Comparison of ENCODE assay signal across 14 cellular contexts in genomic region chr7:129866251-129866650, GRCh38.
A peak's percentile ranks its signal among the peaks of the same experiment; 100 is the strongest.
DNase-seq lines count a peak whose midpoint lies in the region; ATAC-seq and TF ChIP-seq lines count a peak whose summit lies in the region.
"Had no signal": no experiment of that assay in that cellular context is flagged by ENCODE, and none has a peak within 500 bp of the region (broad histone marks: within the 10 kb centered on the region; RNA-seq: fewer than 3 reads in every experiment).

No MANE protein-coding gene starts in this region.

- no peaks in the 10 kb centered on the region for H3K9me3 ChIP-seq in AG04450 (ENCODE audit: control insufficient read depth, insufficient read depth, low read length)
- H3K9me3 ChIP-seq in IMR-90 (ENCODE audit: control insufficient read depth, insufficient read depth, low read length), result no peaks in the 10 kb centered on the region
- no peaks in the 10 kb centered on the region for H3K9me3 ChIP-seq in esophagus muscularis mucosa
- H3K9me3 ChIP-seq in gastrocnemius medialis, result no peaks in the 10 kb centered on the region
- no peaks in the 10 kb centered on the region for H3K9me3 ChIP-seq in naive thymus-derived CD4-positive, alpha-beta T cell (ENCODE audit: control insufficient read depth in 2 of 3, low read length in 3 of 3)
- H3K9me3 ChIP-seq: adrenal gland, colonic mucosa had no signal

- H3K36me3 Mint-ChIP-seq in naive thymus-derived CD4-positive, alpha-beta T cell, result peaks cover 6 to 34% (median 27%) of the 10 kb centered on the region in 5 donors

- H3K9me1 ChIP-seq in IMR-90 (ENCODE audit: insufficient read depth, low read length), result peaks cover 8% of the 10 kb centered on the region

- in situ Hi-C loops in IMR-90 (cut with MboI; ENCODE audit: low sequenced_read_pairs) (no loop called here), gastrocnemius medialis (cut with MboI; ENCODE audit: low sequenced_read_pairs in 4 of 4) (no loop called here)

- peaks cover 45 to 73% of the 10 kb centered on the region in 2 experiments for H3K79me1 ChIP-seq in IMR-90 (ENCODE audit: low read depth in 1 of 2, low read length in 2 of 2)

- H3K27me3 Mint-ChIP-seq in naive thymus-derived CD4-positive, alpha-beta T cell, result no peaks in the 10 kb centered on the region
- H3K27me3 Mint-ChIP-seq: naive B cell had no signal

- H4K20me1 ChIP-seq in IMR-90 (ENCODE audit: insufficient read depth, low read length), result peaks cover 18% of the 10 kb centered on the region; the same call in 1 of the 2 replicates

- H3K36me3 ChIP-seq in IMR-90 (ENCODE audit: control insufficient read depth, insufficient read depth, low read length) (peaks cover 10% of the 10 kb centered on the region), esophagus muscularis mucosa (peaks cover 0 to under 1% (median 0%) of the 10 kb centered on the region in 4 donors), gastrocnemius medialis (no peaks in the 10 kb centered on the region)
- H3K36me3 ChIP-seq in naive thymus-derived CD4-positive, alpha-beta T cell (ENCODE audit: control insufficient read depth in 2 of 3, insufficient read depth in 3 of 3, low read length in 3 of 3), result no peaks in the 10 kb centered on the region
- H3K36me3 ChIP-seq: colonic mucosa had no signal

- H4K8ac ChIP-seq in IMR-90 (ENCODE audit: low read depth in 2 of 2, low read length in 2 of 2), result peak overlapping the region in 1 of 2 experiments; percentile 41; a peak in 1 of 4 replicates

- no peak overlapping the region for H3K56ac ChIP-seq in IMR-90 (ENCODE audit: extremely low read depth, insufficient read depth, low read length)

- H2AFZ ChIP-seq in IMR-90 (replicated peaks; ENCODE audit: low read length, poor library complexity), result no peak overlapping the region

- no peak for DNase-seq in AG04450 (ENCODE audit: low read depth, low spot score)
- no peak for DNase-seq in IMR-90
- no peak for DNase-seq in esophagus muscularis mucosa (ENCODE audit: extremely low spot score)
- no peak for DNase-seq in gastrocnemius medialis
- no peak for DNase-seq in naive thymus-derived CD4-positive, alpha-beta T cell
- no peak for DNase-seq in NCI-H226
- DNase-seq: activated CD4-positive, alpha-beta T cell treated with anti-CD3 and anti-CD28 coated beads for 4 hours; adrenal gland; colonic mucosa; DMS79; naive B cell; T-helper 9 cell; trophoblast cell had no signal

- TF ChIP-seq EP300 in esophagus muscularis mucosa (IDR thresholded peaks at IDR 0.05), result no peak

- H4K5ac ChIP-seq in IMR-90 (ENCODE audit: low read depth, low read length), result no peak overlapping the region; the same call in 1 of the 2 replicates

- no TSS peak for BruUV-seq in IMR-90 (replicated peaks; lab: Mats Ljungman, UMichigan)

- no peak for TF ChIP-seq RAD21 in IMR-90 (IDR thresholded peaks at IDR 0.05; ENCODE audit: low read length)

- peak overlapping the region; percentile 64; the same call in 1 of the 2 replicates for H3K14ac ChIP-seq in IMR-90 (replicated peaks; ENCODE audit: low read depth, low read length)

- H3K27ac Mint-ChIP-seq in naive thymus-derived CD4-positive, alpha-beta T cell, result peak overlapping the region in 1 of 9 donors; percentile 26

- ATAC-seq in IMR-90 (ENCODE audit: low read depth) (no peak; the same call in 1 of the 2 replicates), gastrocnemius medialis (no peak), HG02970 (IDR thresholded peaks at IDR 0.05; ENCODE audit: low FRiP score, unreplicated experiment) (no peak)
- no peak for ATAC-seq in naive thymus-derived CD4-positive, alpha-beta T cell

- H3K27me3 ChIP-seq in AG04450 (ENCODE audit: control insufficient read depth, insufficient read depth, low read length) (no peaks in the 10 kb centered on the region), IMR-90 (ENCODE audit: control insufficient read depth, insufficient read depth, low read length) (no peaks in the 10 kb centered on the region), esophagus muscularis mucosa (no peaks in the 10 kb centered on the region), gastrocnemius medialis (no peaks in the 10 kb centered on the region)
- H3K27me3 ChIP-seq in naive thymus-derived CD4-positive, alpha-beta T cell (ENCODE audit: control insufficient read depth in 2 of 2, insufficient read depth in 2 of 2, low read length in 2 of 2), result no peaks in the 10 kb centered on the region
- H3K27me3 ChIP-seq: adrenal gland, colonic mucosa had no signal

- no peak overlapping the region; the same call in 1 of the 2 replicates for H3K9ac ChIP-seq in IMR-90 (ENCODE audit: low read depth, low read length)

- H3K9me3 Mint-ChIP-seq in naive thymus-derived CD4-positive, alpha-beta T cell, result peaks cover 0 to 2% (median 0%) of the 10 kb centered on the region in 11 donors
- H3K9me3 Mint-ChIP-seq: naive B cell had no signal

- H3K4me3 ChIP-seq in AG04450 (ENCODE audit: low read depth, low read length) (no peak overlapping the region), IMR-90 (ENCODE audit: insufficient read depth, low read depth, low read length) (no peak overlapping the region), esophagus muscularis mucosa (no peak overlapping the region), gastrocnemius medialis (no peak overlapping the region)
- H3K4me3 ChIP-seq in naive thymus-derived CD4-positive, alpha-beta T cell (ENCODE audit: low read length), result no peak overlapping the region
- H3K4me3 ChIP-seq: adrenal gland, colonic mucosa had no signal

- 100% methylated on average over 1 of the region's 3 CpGs; no CpG with 5 or more reads in 1 of the 2 experiments for WGBS in IMR-90 (ENCODE audit: extremely low coverage in 2 of 2, insufficient read length in 1 of 2), 2 experiments
- WGBS in esophagus muscularis mucosa, result 82% methylated on average over 3 of the region's 3 CpGs

- intact Hi-C loops in IMR-90 (cut with micrococcal nuclease) (no loop called here), esophagus muscularis mucosa (cut with DNase I) (no loop called here), gastrocnemius medialis (cut with DNase I; ENCODE audit: low total_unique reads) (no loop called here)
- intact Hi-C loops in naive thymus-derived CD4-positive, alpha-beta T cell (cut with micrococcal nuclease), result no loop called here

- H3K4me1 ChIP-seq in IMR-90 (ENCODE audit: control insufficient read depth, insufficient read depth, low read length), result peaks cover 25% of the 10 kb centered on the region
- peaks cover 69 to 88% (median 78%) of the 10 kb centered on the region in 4 donors for H3K4me1 ChIP-seq in esophagus muscularis mucosa
- peaks cover 78 to 85% of the 10 kb centered on the region in 2 donors for H3K4me1 ChIP-seq in gastrocnemius medialis
- H3K4me1 ChIP-seq in naive thymus-derived CD4-positive, alpha-beta T cell (ENCODE audit: control insufficient read depth in 2 of 2, insufficient read depth in 2 of 2, low read length in 2 of 2), result peaks cover 0 to 12% of the 10 kb centered on the region in 2 donors
- H3K4me1 ChIP-seq: colonic mucosa had no signal

- H2BK20ac ChIP-seq in IMR-90 (ENCODE audit: low read depth, low read length), result peak overlapping the region; percentile 86; the same call in 1 of the 2 replicates

- H3K4me3 Mint-ChIP-seq in naive thymus-derived CD4-positive, alpha-beta T cell, result no peak overlapping the region
- H3K4me3 Mint-ChIP-seq: naive B cell had no signal

- TF ChIP-seq POLR2A in IMR-90 (IDR thresholded peaks at IDR 0.05; ENCODE audit: low read depth, low read length) (no peak), esophagus muscularis mucosa (IDR thresholded peaks at IDR 0.05; ENCODE audit: low read depth) (no peak), gastrocnemius medialis (IDR thresholded peaks at IDR 0.05) (no peak)

- peak overlapping the region; percentile 52; the same call in 1 of the 2 replicates for H2AK5ac ChIP-seq in IMR-90 (ENCODE audit: low read depth, low read length)

- peak overlapping the region; percentile 87 for H3K27ac ChIP-seq in AG04450 (ENCODE audit: low read depth, low read length)
- no peak overlapping the region for H3K27ac ChIP-seq in IMR-90 (ENCODE audit: insufficient read depth, low read length)
- peak overlapping the region; percentile 76 to 84 (median 80) for H3K27ac ChIP-seq in esophagus muscularis mucosa (replicated peaks in 1 of 4)
- peak overlapping the region; percentile 58 to 78 (median 72) for H3K27ac ChIP-seq in gastrocnemius medialis
- H3K27ac ChIP-seq in naive thymus-derived CD4-positive, alpha-beta T cell (ENCODE audit: low read depth, low read length), result no peak overlapping the region
- H3K27ac ChIP-seq: colonic mucosa had no signal

- peaks cover 17 to 77% (median 70%) of the 10 kb centered on the region in 7 donors for H3K4me1 Mint-ChIP-seq in naive thymus-derived CD4-positive, alpha-beta T cell

- H2BK120ac ChIP-seq in IMR-90 (ENCODE audit: low read depth, low read length), result peak overlapping the region; percentile 85

- H2BK5ac ChIP-seq in IMR-90 (ENCODE audit: low read depth, low read length, poor library complexity, severe bottlenecking), result peak overlapping the region; percentile 90

- peak overlapping the region; percentile 81; the same call in 1 of the 2 replicates for H3K4ac ChIP-seq in IMR-90 (ENCODE audit: low read depth, low read length)

- H3K18ac ChIP-seq in IMR-90 (ENCODE audit: low read depth, low read length), result peak overlapping the region; percentile 94

- peak overlapping the region; percentile 52; the same call in 1 of the 2 replicates for H3K23ac ChIP-seq in IMR-90 (ENCODE audit: low read depth, low read length)

- no peak for TF ChIP-seq CTCF in AG04450 (IDR thresholded peaks at IDR 0.05; ENCODE audit: low read depth, low read length)
- no peak for TF ChIP-seq CTCF in IMR-90 (conservative IDR thresholded peaks at IDR 0.05; ENCODE audit: low read depth, low read length)
- no peak for TF ChIP-seq CTCF in esophagus muscularis mucosa (IDR thresholded peaks at IDR 0.05)
- no peak for TF ChIP-seq CTCF in gastrocnemius medialis (IDR thresholded peaks at IDR 0.05 in 4 of 5, conservative IDR thresholded peaks at IDR 0.05 in 1 of 5)

- H2AK9ac ChIP-seq in IMR-90 (replicated peaks; ENCODE audit: low read depth, low read length, poor library complexity), result no peak overlapping the region

- H2BK15ac ChIP-seq in IMR-90 (ENCODE audit: low read depth, low read length), result peak overlapping the region; percentile 18; the same call in 1 of the 3 replicates

- POLR2A ChIA-PET in AG04450 (lab: Yijun Ruan, JAX) (no interaction called here), IMR-90 (lab: Charles Lee; ENCODE audit: unreplicated experiment) (no interaction called here)
- POLR2A ChIA-PET in naive thymus-derived CD4-positive, alpha-beta T cell (lab: Charles Lee), result no interaction called here

- dilution Hi-C loops in IMR-90 (cut with HindIII; ENCODE audit: low sequenced_read_pairs, unreplicated experiment), result no loop called here

- no peak overlapping the region; the same call in 1 of the 2 replicates for H3K4me2 ChIP-seq in IMR-90 (ENCODE audit: low read depth, low read length)

- CTCF ChIA-PET in AG04450 (lab: Charles Lee) (no interaction called here), IMR-90 (lab: Yijun Ruan, JAX) (interaction anchor here (0.6 kb wide), 1 partner anchor 166 kb away, joined by 4 read pairs; no protein-coding TSS in a partner anchor)
- CTCF ChIA-PET in naive thymus-derived CD4-positive, alpha-beta T cell (lab: Charles Lee), result no interaction called here

- peak overlapping the region; percentile 68; the same call in 1 of the 2 replicates for H4K91ac ChIP-seq in IMR-90 (ENCODE audit: insufficient read depth, low read depth, low read length)

TF ChIP-seq in IMR-90, 13 proteins besides CTCF, POLR2A, EP300 and RAD21 (continues in another document):
- no peak for TF ChIP-seq FOS (IDR thresholded peaks at IDR 0.05; ENCODE audit: low read depth, low read length)
- TF ChIP-seq SMC3 (IDR thresholded peaks at IDR 0.05; ENCODE audit: low read depth, low read length), result no peak

Comparison
In these comparisons a context has a peak if more than half of its experiments do, and no peak if none do; other contexts are left out.
1. H3K27ac ChIP-seq: peak in AG04450 (single experiment), esophagus muscularis mucosa (4 of 4) and gastrocnemius medialis (4 of 4); none in IMR-90 (single experiment) and naive thymus-derived CD4-positive, alpha-beta T cell (single experiment).